In genomic region chr2:151774506-151774905, GRCh38 we compare ENCODE assay signal across 14 cellular contexts. TPM values are rescaled to one million over a fixed set of nuclear protein-coding genes. Genes with fewer than 3 reads are reported as not detected.
DNase-seq lines count a peak whose midpoint lies in the region; ATAC-seq and TF ChIP-seq lines count a peak whose summit lies in the region.
"Had no signal": no experiment of that assay in that cellular context is flagged by ENCODE, and none has a peak within 500 bp of the region (broad histone marks: within the 10 kb centered on the region; RNA-seq: fewer than 3 reads in every experiment).

No MANE protein-coding gene starts in this region.

- 11 to 16% (median 11%) methylated on average over 3 of the region's 3 CpGs for WGBS in psoas muscle, 3 donors

- H3K9ac ChIP-seq in BLaER1 (peak overlapping the region; percentile 49; the same call in 1 of the 2 replicates), PC-3 (ENCODE audit: low read length) (no peak overlapping the region)

- no peaks in the 10 kb centered on the region for H3K9me2 ChIP-seq in PC-3 (replicated peaks; ENCODE audit: low read length)

- intact Hi-C loops in PC-3 (cut with micrococcal nuclease), result loop anchor here (5.0 kb wide), 1 partner anchor 53 kb away; the partner anchor contains the start of gene ARL5A
- intact Hi-C loops in psoas muscle (cut with DNase I), result loop anchor here in 1 of 2 donors (5.0 kb wide), 1 partner anchor 47 kb away; no protein-coding TSS in a partner anchor

- H3K36me3 ChIP-seq in BLaER1 (peaks cover 23% of the 10 kb centered on the region), PC-3 (ENCODE audit: low read depth, low read length) (no peaks in the 10 kb centered on the region), psoas muscle (ENCODE audit: insufficient read depth in 1 of 2, low read depth in 1 of 2) (peaks cover 1 to 4% of the 10 kb centered on the region in 2 donors)

- POLR2A ChIA-PET in PC-3 (lab: Charles Lee; ENCODE audit: unreplicated experiment), result no interaction called here

- H3K9me3 ChIP-seq in BLaER1, result peaks cover 4% of the 10 kb centered on the region; the same call in 1 of the 2 replicates
- no peaks in the 10 kb centered on the region for H3K9me3 ChIP-seq in PC-3 (ENCODE audit: low read length)
- no peaks in the 10 kb centered on the region for H3K9me3 ChIP-seq in psoas muscle

- H3K27ac ChIP-seq in BLaER1, result 0 out of 2 replicates have a peak overlapping the region, but pooled peaks have one; percentile 27
- peak overlapping the region; percentile 32 for H3K27ac ChIP-seq in PC-3 (ENCODE audit: low read length)
- peak overlapping the region; percentile 82 for H3K27ac ChIP-seq in psoas muscle
- H3K27ac ChIP-seq: dorsolateral prefrontal cortex had no signal

- peak; percentile 83 for DNase-seq in PC-3
- DNase-seq in epithelial cell of proximal tubule (ENCODE audit: low read depth), result peak; percentile 59
- no peak for DNase-seq in psoas muscle
- no peak for DNase-seq in RPMI8226
- no peak for DNase-seq in stimulated activated CD4-positive, alpha-beta T cell treated with anti-CD3 and anti-CD28 coated beads, Interleukin-2, amount 100 ng/mL, for 48 hours
- no peak for DNase-seq in hypothalamus (lab: John Stamatoyannopoulos, UW)
- DNase-seq: activated T-cell treated with anti-CD3 and anti-CD28 coated beads, Interleukin-2, amount 50 U/mL, for 1 hour; DND-41; dorsolateral prefrontal cortex; KG1; left cardiac atrium; NCI-H446 treated with DMSO at 0.1 percent for 48 hours had no signal

- H3K4me1 ChIP-seq in BLaER1 (peaks cover 56% of the 10 kb centered on the region), PC-3 (ENCODE audit: insufficient read depth, low read length) (peaks cover 17% of the 10 kb centered on the region), psoas muscle (peaks cover 44% of the 10 kb centered on the region)

- H3K4me3 ChIP-seq in BLaER1 (no peak overlapping the region), PC-3 (ENCODE audit: low read length) (no peak overlapping the region), epithelial cell of proximal tubule (ENCODE audit: low read depth, low read length) (no peak overlapping the region), psoas muscle (peak overlapping the region; percentile 2)
- H3K4me3 ChIP-seq: dorsolateral prefrontal cortex had no signal

- H3K27me3 ChIP-seq in BLaER1 (no peaks in the 10 kb centered on the region), PC-3 (ENCODE audit: low read length) (no peaks in the 10 kb centered on the region), psoas muscle (ENCODE audit: insufficient read depth in 3 of 3, low read length in 2 of 3) (no peaks in the 10 kb centered on the region)
- H3K27me3 ChIP-seq: dorsolateral prefrontal cortex had no signal

- H3K79me2 ChIP-seq in PC-3 (ENCODE audit: low read length), result no peaks in the 10 kb centered on the region

- H2AFZ ChIP-seq in PC-3 (ENCODE audit: low read length), result no peak overlapping the region

- ATAC-seq in PC-3 (peak; percentile 92), psoas muscle (peak; percentile 49 to 71 (median 62)), HG03196 (IDR thresholded peaks at IDR 0.05; ENCODE audit: unreplicated experiment) (no peak)

- H3K4me2 ChIP-seq in BLaER1 (peak overlapping the region; percentile 64), PC-3 (ENCODE audit: low read length) (peak overlapping the region; percentile 9)

- H3F3A ChIP-seq in PC-3 (ENCODE audit: low read length, unreplicated experiment), result no peaks in the 10 kb centered on the region

- H4K20me1 ChIP-seq in BLaER1, result no peaks in the 10 kb centered on the region
- H4K20me1 ChIP-seq in PC-3 (ENCODE audit: low read length), result no peaks in the 10 kb centered on the region

- no peak for TF ChIP-seq CTCF in PC-3 (conservative IDR thresholded peaks at IDR 0.05; ENCODE audit: low read depth, low read length)
- TF ChIP-seq CTCF in epithelial cell of proximal tubule (conservative IDR thresholded peaks at IDR 0.05; ENCODE audit: low read depth, low read length), result no peak
- no peak for TF ChIP-seq CTCF in psoas muscle (IDR thresholded peaks at IDR 0.05)

- CTCF ChIA-PET in PC-3 (lab: Charles Lee), result no interaction called here

- no TSS peak for BruUV-seq in PC-3 (replicated peaks; lab: Mats Ljungman, UMichigan)

RNA-seq across cellular contexts. Expression of gene NEB, which starts 40.2 kb away (rescaled TPM):
- under 0.01 and 0.11 TPM in 2 replicates for total RNA-seq in PC-3 (2014; rRNA removed)
- total RNA-seq in epithelial cell of proximal tubule, result under 0.01 and 0.07 TPM in 2 replicates
- total RNA-seq in psoas muscle, result 1,000 to 10,000 TPM; 2,020 to 7,790 (median 5,587) TPM
- 1,000 to 10,000 TPM in 2 of 3 donors, 100 to 1,000 TPM in 1; 796 to 1,696 (median 1,565) TPM for polyA plus RNA-seq in psoas muscle

RNA-seq across cellular contexts. Expression of gene ARL5A, which starts 53.7 kb away (rescaled TPM):
- total RNA-seq in PC-3 (2014; rRNA removed), result 45.6 and 53.0 TPM in 2 replicates
- total RNA-seq in epithelial cell of proximal tubule, result 32.3 and 69.5 TPM in 2 replicates
- 10 to 100 TPM; 42.5 to 71.9 (median 51.7) TPM for total RNA-seq in psoas muscle
- 10 to 100 TPM; 11.8 to 57.5 (median 21.0) TPM for polyA plus RNA-seq in psoas muscle

Comparison
In these comparisons a context has a peak if more than half of its experiments do, and no peak if none do; other contexts are left out.
1. H3K27ac ChIP-seq: peak in every context shown above with its lines; median percentile 82 in psoas muscle; 32 in PC-3; 27 in BLaER1.
2. DNase-seq: peak in PC-3 (single experiment) and epithelial cell of proximal tubule (single experiment); none in psoas muscle (0 of 2), RPMI8226 (single experiment), stimulated activated CD4-positive, alpha-beta T cell treated with anti-CD3 and anti-CD28 coated beads, Interleukin-2, amount 100 ng/mL, for 48 hours (0 of 2) and hypothalamus (0 of 51).
3. RNA of gene NEB, which starts 40.2 kb away (total RNA-seq): 2,020 to 7,790 TPM in psoas muscle; under 0.01 to 0.11 TPM in PC-3 and under 0.01 to 0.07 TPM in epithelial cell of proximal tubule; every median in the first group is over 1,000 times any median in the second.